Comparison of ENCODE assay signal across 19 cellular contexts in the genomic region with DNA sequence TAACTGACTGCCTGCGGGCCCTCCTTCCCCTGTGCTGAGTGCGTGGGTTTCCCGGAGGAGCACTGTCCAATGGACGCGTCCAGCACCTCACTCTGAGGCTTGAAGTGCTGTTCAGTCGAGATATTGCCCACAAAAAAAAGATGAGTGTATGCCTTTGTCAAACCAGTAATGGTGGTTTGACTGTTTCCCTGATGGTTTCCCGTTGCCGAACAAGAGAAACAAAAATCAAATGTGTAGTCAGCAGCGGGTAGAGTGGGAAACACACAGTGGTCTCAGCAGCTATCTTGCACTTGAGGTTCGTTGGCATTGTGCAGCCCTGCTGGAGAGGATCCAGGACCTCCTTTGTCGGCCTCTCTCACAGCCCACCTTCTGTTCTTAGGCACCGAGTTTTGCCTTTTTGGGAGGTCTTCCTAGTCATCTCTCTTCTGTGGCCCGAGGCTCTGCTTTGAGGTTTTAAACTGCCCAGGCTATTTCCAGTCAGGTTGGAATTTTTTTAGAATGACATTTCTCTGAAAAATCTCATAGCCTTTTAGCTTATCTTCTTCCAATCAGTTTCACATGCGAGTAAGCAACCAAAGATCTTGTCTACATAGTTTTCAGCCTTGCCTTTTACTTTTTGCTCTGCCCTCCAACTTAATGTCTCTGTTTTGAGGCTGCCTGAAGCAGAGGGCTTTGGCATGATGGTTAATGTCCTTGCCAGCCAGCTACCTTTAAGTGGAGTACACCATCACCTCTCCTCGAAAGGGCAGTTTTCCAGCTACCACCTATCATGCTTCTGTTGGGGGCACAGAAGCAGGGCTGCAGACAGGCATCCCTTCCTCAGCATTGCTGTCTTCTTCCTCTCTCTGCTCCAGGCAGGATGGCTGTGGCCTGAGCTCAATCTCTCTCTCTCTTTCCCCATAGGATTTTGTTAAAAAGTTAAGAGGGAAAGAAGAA.
DNase-seq lines count a peak whose midpoint lies in the region; ATAC-seq and TF ChIP-seq lines count a peak whose summit lies in the region.
"Had no signal": no experiment of that assay in that cellular context is flagged by ENCODE, and none has a peak within 500 bp of the region (broad histone marks: within the 10 kb centered on the region; RNA-seq: fewer than 3 reads in every experiment).

No MANE protein-coding gene starts in this region.

- no peak overlapping the region for H3K4me3 Mint-ChIP-seq in activated naive CD8-positive, alpha-beta T cell treated with anti-CD3 and anti-CD28 coated beads, Interleukin-2, amount 50 U/mL, for 24 hours
- H3K4me3 Mint-ChIP-seq in activated naive CD8-positive, alpha-beta T cell treated with anti-CD3 and anti-CD28 coated beads for 36 hours = no peak overlapping the region
- peak overlapping the region; percentile 2 for H3K4me3 Mint-ChIP-seq in stimulated activated naive CD8-positive, alpha-beta T cell treated with anti-CD3 and anti-CD28 coated beads, Interleukin-15, Interleukin-2, amounts not matched to agents 100 ng/mL and 50 ng/mL, for 24 hours
- H3K4me3 Mint-ChIP-seq: activated CD8-positive, alpha-beta T cell treated with anti-CD3 and anti-CD28 coated beads, Interleukin-2, amount 10 ng/mL, durations not matched to agents 7 days and 5 days; CD4-positive, alpha-beta T cell; natural killer cell treated with Interleukin-12 subunit alpha and Interleukin-12 subunit beta and Interleukin-15 and Interleukin-18, amount 100 ng/mL, for 72 hours had no signal

- H3K9me2 ChIP-seq in PC-9 (ENCODE audit: insufficient read depth) = no peaks in the 10 kb centered on the region

- H3K27me3 ChIP-seq in PC-9 (ENCODE audit: insufficient read depth, low read depth) = no peaks in the 10 kb centered on the region
- H3K27me3 ChIP-seq in A673 (replicated peaks; ENCODE audit: insufficient read depth, low read depth, low read length, poor library complexity) = no peaks in the 10 kb centered on the region

- H3K4me1 Mint-ChIP-seq in activated naive CD8-positive, alpha-beta T cell treated with anti-CD3 and anti-CD28 coated beads, Interleukin-2, amount 50 U/mL, for 24 hours = peaks cover 10% of the 10 kb centered on the region
- peaks cover 10% of the 10 kb centered on the region for H3K4me1 Mint-ChIP-seq in activated naive CD8-positive, alpha-beta T cell treated with anti-CD3 and anti-CD28 coated beads for 36 hours
- peaks cover 23% of the 10 kb centered on the region for H3K4me1 Mint-ChIP-seq in stimulated activated naive CD8-positive, alpha-beta T cell treated with anti-CD3 and anti-CD28 coated beads, Interleukin-15, Interleukin-2, amounts not matched to agents 100 ng/mL and 50 ng/mL, for 24 hours (ENCODE audit: low read depth)

- H3K9me3 Mint-ChIP-seq in activated naive CD8-positive, alpha-beta T cell treated with anti-CD3 and anti-CD28 coated beads, Interleukin-2, amount 50 U/mL, for 24 hours = peaks cover 6% of the 10 kb centered on the region
- no peaks in the 10 kb centered on the region for H3K9me3 Mint-ChIP-seq in activated naive CD8-positive, alpha-beta T cell treated with anti-CD3 and anti-CD28 coated beads for 36 hours
- peaks cover 6% of the 10 kb centered on the region for H3K9me3 Mint-ChIP-seq in stimulated activated naive CD8-positive, alpha-beta T cell treated with anti-CD3 and anti-CD28 coated beads, Interleukin-15, Interleukin-2, amounts not matched to agents 100 ng/mL and 50 ng/mL, for 24 hours
- H3K9me3 Mint-ChIP-seq: CD4-positive, alpha-beta T cell; natural killer cell treated with Interleukin-12 subunit alpha and Interleukin-12 subunit beta and Interleukin-15 and Interleukin-18, amount 100 ng/mL, for 72 hours had no signal

- H3K36me3 Mint-ChIP-seq in activated naive CD8-positive, alpha-beta T cell treated with anti-CD3 and anti-CD28 coated beads, Interleukin-2, amount 50 U/mL, for 24 hours (ENCODE audit: low read depth) = no peaks in the 10 kb centered on the region
- H3K36me3 Mint-ChIP-seq in activated naive CD8-positive, alpha-beta T cell treated with anti-CD3 and anti-CD28 coated beads for 36 hours = no peaks in the 10 kb centered on the region
- H3K36me3 Mint-ChIP-seq in stimulated activated naive CD8-positive, alpha-beta T cell treated with anti-CD3 and anti-CD28 coated beads, Interleukin-15, Interleukin-2, amounts not matched to agents 100 ng/mL and 50 ng/mL, for 24 hours (ENCODE audit: low read depth) = no peaks in the 10 kb centered on the region
- H3K36me3 Mint-ChIP-seq: natural killer cell treated with Interleukin-12 subunit alpha and Interleukin-12 subunit beta and Interleukin-15 and Interleukin-18, amount 100 ng/mL, for 72 hours had no signal

- H4K20me1 ChIP-seq in PC-9 (ENCODE audit: insufficient read depth) = no peaks in the 10 kb centered on the region

- H3K27me3 Mint-ChIP-seq in activated naive CD8-positive, alpha-beta T cell treated with anti-CD3 and anti-CD28 coated beads, Interleukin-2, amount 50 U/mL, for 24 hours = no peaks in the 10 kb centered on the region
- no peaks in the 10 kb centered on the region for H3K27me3 Mint-ChIP-seq in activated naive CD8-positive, alpha-beta T cell treated with anti-CD3 and anti-CD28 coated beads for 36 hours
- H3K27me3 Mint-ChIP-seq in stimulated activated naive CD8-positive, alpha-beta T cell treated with anti-CD3 and anti-CD28 coated beads, Interleukin-15, Interleukin-2, amounts not matched to agents 100 ng/mL and 50 ng/mL, for 24 hours = peaks cover 4% of the 10 kb centered on the region
- H3K27me3 Mint-ChIP-seq: CD4-positive, alpha-beta T cell; natural killer cell treated with Interleukin-12 subunit alpha and Interleukin-12 subunit beta and Interleukin-15 and Interleukin-18, amount 100 ng/mL, for 72 hours had no signal

- H3K36me3 ChIP-seq in PC-9 (ENCODE audit: low read depth) (no peaks in the 10 kb centered on the region), A673 (ENCODE audit: insufficient read depth, low read length, poor library complexity, severe bottlenecking) (no peaks in the 10 kb centered on the region)

- intact Hi-C loops in PC-9 (cut with micrococcal nuclease; ENCODE audit: unreplicated experiment) = no loop called here
- intact Hi-C loops in A673 (cut with micrococcal nuclease; ENCODE audit: unreplicated experiment) = no loop called here

- TF ChIP-seq CTCF in PC-9 (conservative IDR thresholded peaks at IDR 0.05) = no peak
- no peak for TF ChIP-seq CTCF in foreskin fibroblast (IDR thresholded peaks at IDR 0.05; ENCODE audit: low read depth, low read length)
- TF ChIP-seq CTCF in A673 (conservative IDR thresholded peaks at IDR 0.05; ENCODE audit: low read depth, low read length) = no peak

- no peaks in the 10 kb centered on the region for H3K79me2 ChIP-seq in PC-9 (ENCODE audit: low read depth)

- no peak overlapping the region for H3K4me3 ChIP-seq in PC-9
- H3K4me3 ChIP-seq in foreskin fibroblast (ENCODE audit: low read depth in 1 of 2, low read length in 2 of 2) = no peak overlapping the region
- H3K4me3 ChIP-seq in A673 (ENCODE audit: low read depth, low read length, poor library complexity, severe bottlenecking) = no peak overlapping the region
- H3K4me3 ChIP-seq: A549 had no signal

- peak; percentile 38 for ATAC-seq in activated naive CD8-positive, alpha-beta T cell treated with anti-CD3 and anti-CD28 coated beads, Interleukin-2, amount 50 U/mL, for 24 hours
- ATAC-seq: A549; activated CD8-positive, alpha-beta T cell treated with anti-CD3 and anti-CD28 coated beads, Interleukin-2, amount 10 ng/mL, durations not matched to agents 7 days and 5 days; natural killer cell treated with Interleukin-12 subunit alpha and Interleukin-12 subunit beta and Interleukin-15 and Interleukin-18, amount 100 ng/mL, for 72 hours had no signal

- CTCF ChIA-PET in PC-9 (lab: Charles Lee) = no interaction called here
- CTCF ChIA-PET in A673 (lab: Charles Lee) = interaction anchor here (0.5 kb wide), 1 partner anchor 96 kb away, joined by 3 read pairs; no protein-coding TSS in a partner anchor

- no peaks in the 10 kb centered on the region; the same call in 1 of the 2 replicates for H3K9me3 ChIP-seq in PC-9 (ENCODE audit: insufficient read depth, low read depth)
- no peaks in the 10 kb centered on the region for H3K9me3 ChIP-seq in A673 (ENCODE audit: low read depth, low read length, poor library complexity, severe bottlenecking)

- peak overlapping the region; percentile 29; the same call in 1 of the 2 replicates for H3K4me2 ChIP-seq in PC-9
- H3K4me2 ChIP-seq: A549 had no signal

- BruUV-seq in PC-9 (replicated peaks; lab: Mats Ljungman, UMichigan) (no TSS peak), A673 (replicated peaks; lab: Mats Ljungman, UMichigan) (no TSS peak)

- no peak overlapping the region for H3K27ac Mint-ChIP-seq in activated naive CD8-positive, alpha-beta T cell treated with anti-CD3 and anti-CD28 coated beads, Interleukin-2, amount 50 U/mL, for 24 hours
- H3K27ac Mint-ChIP-seq in activated naive CD8-positive, alpha-beta T cell treated with anti-CD3 and anti-CD28 coated beads for 36 hours = no peak overlapping the region
- H3K27ac Mint-ChIP-seq in stimulated activated naive CD8-positive, alpha-beta T cell treated with anti-CD3 and anti-CD28 coated beads, Interleukin-15, Interleukin-2, amounts not matched to agents 100 ng/mL and 50 ng/mL, for 24 hours = no peak overlapping the region
- H3K27ac Mint-ChIP-seq: activated CD8-positive, alpha-beta T cell treated with anti-CD3 and anti-CD28 coated beads, Interleukin-2, amount 10 ng/mL, durations not matched to agents 7 days and 5 days; CD4-positive, alpha-beta T cell; natural killer cell treated with Interleukin-12 subunit alpha and Interleukin-12 subunit beta and Interleukin-15 and Interleukin-18, amount 100 ng/mL, for 72 hours had no signal

- POLR2A ChIA-PET in PC-9 (lab: Charles Lee; ENCODE audit: unreplicated experiment) = no interaction called here
- POLR2A ChIA-PET in A673 (lab: Charles Lee; ENCODE audit: low non-redundant PET) = interaction anchor here (0.9 kb wide), 1 partner anchor 95 kb away, joined by 3 read pairs; no protein-coding TSS in a partner anchor

- H3K27ac ChIP-seq in PC-9 = no peak overlapping the region
- H3K27ac ChIP-seq in A673 (ENCODE audit: low read depth, low read length, poor library complexity, severe bottlenecking) = no peak overlapping the region
- H3K27ac ChIP-seq: A549 had no signal

- no peak for DNase-seq in activated naive CD8-positive, alpha-beta T cell treated with anti-CD3 and anti-CD28 coated beads, Interleukin-2, amount 50 U/mL, for 24 hours
- DNase-seq in activated naive CD8-positive, alpha-beta T cell treated with anti-CD3 and anti-CD28 coated beads for 36 hours = no peak
- DNase-seq in PC-9 (peak in 1 of 2 experiments; percentile 61), foreskin fibroblast (peak; percentile 8 to 19), Kasumi-1 (lab: John Stamatoyannopoulos, UW) (no peak), A673 (ENCODE audit: low spot score) (no peak), NCI-H2171 treated with DMSO at 0.1 percent for 48 hours (lab: John Stamatoyannopoulos, UW) (no peak)
- DNase-seq: activated CD4-positive, CD25-positive, alpha-beta regulatory T cell; activated CD8-positive, alpha-beta T cell treated with anti-CD3 and anti-CD28 coated beads, Interleukin-2, amount 10 ng/mL, durations not matched to agents 7 days and 5 days; CD4-positive, alpha-beta T cell; DMS153; hypothalamus; kidney; NCI-H1105 treated with DMSO at 0.1 percent for 48 hours; NCI-H2107; posterior cingulate gyrus had no signal

- H2AFZ ChIP-seq in PC-9 = no peak overlapping the region

- peaks cover 12% of the 10 kb centered on the region for H3F3A ChIP-seq in PC-9 (ENCODE audit: insufficient read depth, low read depth)

- H3K4me1 ChIP-seq in PC-9 (replicated peaks; ENCODE audit: insufficient read depth) (peaks cover 34% of the 10 kb centered on the region), A673 (ENCODE audit: insufficient read depth, low read length, poor library complexity, severe bottlenecking) (no peaks in the 10 kb centered on the region)
- H3K4me1 ChIP-seq: A549 had no signal

Comparison
In these comparisons a context has a peak if more than half of its experiments do, and no peak if none do; other contexts are left out.
1. DNase-seq: peak in foreskin fibroblast (2 of 2); none in activated naive CD8-positive, alpha-beta T cell treated with anti-CD3 and anti-CD28 coated beads, Interleukin-2, amount 50 U/mL, for 24 hours (single experiment), activated naive CD8-positive, alpha-beta T cell treated with anti-CD3 and anti-CD28 coated beads for 36 hours (single experiment), Kasumi-1 (0 of 2), A673 (single experiment) and NCI-H2171 treated with DMSO at 0.1 percent for 48 hours (single experiment).